ENCODE assay signal across 7 cellular contexts in the genomic region with DNA sequence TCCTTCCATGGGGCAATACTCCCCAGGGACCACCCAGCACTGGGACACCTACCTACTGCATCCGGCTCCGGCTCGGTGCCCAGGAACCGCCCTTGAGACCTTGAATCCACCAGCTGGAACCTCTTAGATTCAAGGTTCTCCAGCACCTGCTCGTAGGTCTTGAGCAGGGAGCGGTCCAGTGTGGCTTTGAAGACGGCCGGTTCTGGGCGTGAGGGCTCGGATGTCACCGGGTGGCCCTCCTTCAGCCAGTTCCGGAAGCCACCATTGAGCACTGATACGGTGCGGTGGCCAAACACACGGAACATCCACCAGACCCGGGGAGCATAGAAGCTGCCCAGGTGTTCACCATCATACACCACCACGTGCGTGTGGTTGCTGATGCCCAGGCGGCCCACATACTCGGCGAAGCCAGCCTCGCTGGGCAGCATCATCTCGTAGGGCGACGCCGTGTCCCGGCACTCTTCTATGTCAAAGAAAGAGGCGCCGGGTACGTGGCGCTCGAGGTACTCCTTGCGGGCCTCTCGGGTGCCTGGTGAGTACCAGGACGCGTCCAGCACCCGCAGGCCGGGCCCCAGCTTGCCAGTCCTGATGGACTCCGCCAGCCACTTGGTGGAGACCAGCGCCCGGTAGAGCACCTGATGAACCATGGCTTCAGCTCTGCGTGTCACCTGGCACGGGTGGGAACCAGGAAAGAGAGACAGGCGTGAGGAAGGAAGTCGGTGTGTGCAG. TPM values are rescaled to one million over a fixed set of nuclear protein-coding genes. Genes with fewer than 3 reads are reported as not detected.
DNase-seq lines count a peak whose midpoint lies in the region; ATAC-seq and TF ChIP-seq lines count a peak whose summit lies in the region.

No MANE protein-coding gene starts in this region.

- no peak overlapping the region for H2AFZ ChIP-seq in KMS-11 (ENCODE audit: low read depth)

- H3K27me3 ChIP-seq in KMS-11 (ENCODE audit: insufficient read depth, low read depth) = no peaks in the 10 kb centered on the region
- H3K27me3 ChIP-seq in body of pancreas = no peaks in the 10 kb centered on the region
- H3K27me3 ChIP-seq in subcutaneous abdominal adipose tissue (ENCODE audit: control insufficient read depth in 5 of 5, insufficient read depth in 4 of 5, low read length in 5 of 5) = no peaks in the 10 kb centered on the region

- H4K20me1 ChIP-seq in KMS-11 (ENCODE audit: insufficient read depth) = no peaks in the 10 kb centered on the region

- H3K27ac ChIP-seq in KMS-11 = no peak overlapping the region
- H3K27ac ChIP-seq in body of pancreas = peak overlapping the region; percentile 93 to 96 (median 94)
- peak overlapping the region; percentile 75 for H3K27ac ChIP-seq in subcutaneous abdominal adipose tissue (ENCODE audit: low read depth, low read length)

- no peak for TF ChIP-seq CTCF in KMS-11 (conservative IDR thresholded peaks at IDR 0.05; ENCODE audit: low read depth, low read length)
- TF ChIP-seq CTCF in body of pancreas (IDR thresholded peaks at IDR 0.05) = no peak

- WGBS in body of pancreas, 2 donors = 29 to 36% methylated on average over 10 to 45 of the region's 45 CpGs

- H3K9me3 ChIP-seq in body of pancreas = no peaks in the 10 kb centered on the region
- no peaks in the 10 kb centered on the region for H3K9me3 ChIP-seq in subcutaneous abdominal adipose tissue (ENCODE audit: control insufficient read depth in 5 of 5, low read length in 5 of 5)

- no peaks in the 10 kb centered on the region for H3K79me2 ChIP-seq in KMS-11 (ENCODE audit: insufficient read depth, low read depth)

- intact Hi-C loops in body of pancreas (cut with DNase I) = no loop called here
- intact Hi-C loops in left colon (cut with DNase I, micrococcal nuclease) = no loop called here

- no peak overlapping the region for H3K9ac ChIP-seq in KMS-11
- peak overlapping the region in 4 of 5 donors; percentile 54 to 80 (median 76) for H3K9ac ChIP-seq in subcutaneous abdominal adipose tissue (ENCODE audit: low read length in 5 of 5)

- H3K4me1 ChIP-seq in KMS-11 (ENCODE audit: low read depth, poor library complexity, severe bottlenecking) = peaks cover 17% of the 10 kb centered on the region
- peaks cover 68% of the 10 kb centered on the region for H3K4me1 ChIP-seq in body of pancreas
- H3K4me1 ChIP-seq in subcutaneous abdominal adipose tissue (ENCODE audit: control insufficient read depth in 5 of 5, insufficient read depth in 5 of 5, low read length in 5 of 5) = peaks cover 15 to 88% (median 77%) of the 10 kb centered on the region in 5 donors

- no peak for ATAC-seq in body of pancreas
- ATAC-seq in left colon = peak; percentile 0
- ATAC-seq in GM19351 (IDR thresholded peaks at IDR 0.05; ENCODE audit: unreplicated experiment) = no peak

- H3K36me3 ChIP-seq in KMS-11 (ENCODE audit: insufficient read depth) (no peaks in the 10 kb centered on the region), body of pancreas (replicated peaks in 1 of 2; ENCODE audit: insufficient read depth in 1 of 2, low read depth in 2 of 2) (no peaks in the 10 kb centered on the region), subcutaneous abdominal adipose tissue (ENCODE audit: control insufficient read depth in 5 of 5, insufficient read depth in 5 of 5, low read length in 5 of 5) (peaks cover 0 to 6% (median 0%) of the 10 kb centered on the region in 5 donors)

- no peak for TF ChIP-seq POLR2A in body of pancreas (IDR thresholded peaks at IDR 0.05)

- peak in 3 of 4 donors; percentile 25 to 38 (median 38) for DNase-seq in body of pancreas
- DNase-seq in left colon = peak in 1 of 2 donors; percentile 28
- no peak for DNase-seq in GM19240 (ENCODE audit: insufficient read length, low spot score)
- no peak for DNase-seq in HUDEP-2 (lab: John Stamatoyannopoulos, UW; ENCODE audit: unreplicated experiment in 76 of 76)

- no peak overlapping the region for H3K4me3 ChIP-seq in KMS-11 (IDR thresholded peaks at IDR 0.05; ENCODE audit: insufficient read depth, low read depth, low read length)
- H3K4me3 ChIP-seq in body of pancreas = peak overlapping the region; percentile 64 to 97
- H3K4me3 ChIP-seq in subcutaneous abdominal adipose tissue (ENCODE audit: low read depth in 1 of 5, low read length in 5 of 5) = peak overlapping the region; percentile 82 to 93 (median 87)

- peak overlapping the region; percentile 48; the same call in 1 of the 2 replicates for H3K4me2 ChIP-seq in KMS-11

RNA-seq across cellular contexts. Expression of gene TST, which starts 1.0 kb away (rescaled TPM):
- total RNA-seq in body of pancreas = 10 to 100 TPM; 73.8 to 91.1 TPM
- total RNA-seq in left colon = 100 to 1,000 TPM; 507 to 576 TPM

RNA-seq across cellular contexts. Expression of gene MPST, which starts 1.3 kb away (rescaled TPM):
- 100 to 1,000 TPM; 173 TPM for total RNA-seq in body of pancreas
- total RNA-seq in left colon = 100 to 1,000 TPM; 221 to 250 TPM

RNA-seq across cellular contexts. Expression of gene KCTD17, which starts 33.3 kb away (rescaled TPM):
- total RNA-seq in body of pancreas (1 to 10 TPM; 3.6 to 8.3 TPM), left colon (10 to 100 TPM; 33.2 to 41.1 TPM)

Comparison
In these comparisons a context has a peak if more than half of its experiments do, and no peak if none do; other contexts are left out.
1. DNase-seq: peak in body of pancreas (3 of 4); none in GM19240 (single experiment) and HUDEP-2 (0 of 76).
2. RNA of gene TST, which starts 1.0 kb away (total RNA-seq): 507 to 576 TPM in left colon; 73.8 to 91.1 TPM in body of pancreas; every median in the first group is over 4 times any median in the second.